In the genomic region with DNA sequence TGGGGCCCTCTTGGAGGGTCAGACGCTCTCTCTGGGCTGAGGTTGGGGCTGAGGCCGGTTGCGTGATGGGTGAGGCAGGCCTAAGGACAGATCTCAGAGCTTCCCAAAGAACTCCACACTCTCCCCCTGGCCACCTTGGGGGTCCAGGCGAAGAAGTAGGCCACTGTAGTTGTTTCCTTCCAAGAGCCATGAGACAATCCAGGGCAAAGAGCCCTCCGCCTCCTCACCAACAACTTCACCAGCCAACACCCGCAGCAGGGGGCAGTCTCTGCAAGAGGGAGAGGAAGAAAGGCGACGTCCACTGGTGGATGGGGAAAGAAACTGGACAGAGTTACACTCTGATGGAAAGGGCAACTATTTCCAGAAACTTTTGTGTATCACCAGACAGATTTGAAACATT, we compare ENCODE assay signal across 6 cellular contexts. TPM values are rescaled to one million over a fixed set of nuclear protein-coding genes. Genes with fewer than 3 reads are reported as not detected.
DNase-seq lines count a peak whose midpoint lies in the region; TF ChIP-seq lines count a peak whose summit lies in the region.

No MANE protein-coding gene starts in this region.

- no peaks in the 10 kb centered on the region for H3K27me3 ChIP-seq in kidney epithelial cell (ENCODE audit: control insufficient read depth, insufficient read depth, low read length)

- TF ChIP-seq CTCF in kidney epithelial cell (IDR thresholded peaks at IDR 0.05; ENCODE audit: insufficient read depth, low read length, poor library complexity, severe bottlenecking): peak; percentile 43

- H3K36me3 ChIP-seq in kidney epithelial cell (ENCODE audit: control insufficient read depth, insufficient read depth, low read length): no peaks in the 10 kb centered on the region

- H3K4me3 ChIP-seq in kidney epithelial cell (ENCODE audit: low read depth, low read length): no peak overlapping the region

- peak; percentile 81 for DNase-seq in CD1c-positive myeloid dendritic cell (ENCODE audit: extremely low spot score)
- peak; percentile 49 for DNase-seq in RPMI7951 (ENCODE audit: low read depth)
- DNase-seq in kidney epithelial cell (ENCODE audit: low read depth): no peak
- no peak for DNase-seq in activated CD4-positive, CD25-positive, alpha-beta regulatory T cell treated with anti-CD3 and anti-CD28 coated beads, Interleukin-2, amount 50 U/mL, for 72 hours
- no peak for DNase-seq in activated CD4-positive, alpha-beta T cell treated with anti-CD3 and anti-CD28 coated beads for 4 hours
- DNase-seq in central memory CD4-positive, alpha-beta T cell: no peak

RNA-seq across cellular contexts. Expression of a gene that starts 10.7 kb away (rescaled TPM):
- 20.8 and 23.7 TPM in 2 replicates for total RNA-seq in RPMI7951 (2014; rRNA removed; shearing (Covaris generic))
- 55.9 and 60.5 TPM in 2 replicates for total RNA-seq in kidney epithelial cell

RNA-seq across cellular contexts. Expression of a gene that starts 10.9 kb away (rescaled TPM):
- 2.3 and 5.0 TPM in 2 replicates for total RNA-seq in RPMI7951 (2014; rRNA removed; shearing (Covaris generic))
- 9.6 and 13.3 TPM in 2 replicates for total RNA-seq in kidney epithelial cell

RNA-seq across cellular contexts. Expression of a gene that starts 18.0 kb away (rescaled TPM):
- 47.7 and 57.1 TPM in 2 replicates for total RNA-seq in RPMI7951 (2014; rRNA removed; shearing (Covaris generic))
- 42.1 and 45.5 TPM in 2 replicates for total RNA-seq in kidney epithelial cell

RNA-seq across cellular contexts. Expression of a gene that starts 27.8 kb away (rescaled TPM):
- total RNA-seq in RPMI7951 (2014; rRNA removed; shearing (Covaris generic)): not detected in 2 replicates
- total RNA-seq in kidney epithelial cell: 6.4 and 13.3 TPM in 2 replicates

RNA-seq across cellular contexts. Expression of a gene that starts 57.7 kb away (rescaled TPM):
- total RNA-seq in RPMI7951 (2014; rRNA removed; shearing (Covaris generic)): 0.20 and 0.96 TPM in 2 replicates
- total RNA-seq in kidney epithelial cell: 0.29 and 1.9 TPM in 2 replicates

Comparison
In these comparisons a context has a peak if more than half of its experiments do, and no peak if none do; other contexts are left out.
1. DNase-seq: peak in CD1c-positive myeloid dendritic cell (single experiment) and RPMI7951 (single experiment); none in kidney epithelial cell (single experiment), activated CD4-positive, CD25-positive, alpha-beta regulatory T cell treated with anti-CD3 and anti-CD28 coated beads, Interleukin-2, amount 50 U/mL, for 72 hours (single experiment), activated CD4-positive, alpha-beta T cell treated with anti-CD3 and anti-CD28 coated beads for 4 hours (0 of 2) and central memory CD4-positive, alpha-beta T cell (single experiment).